In the genomic region with DNA sequence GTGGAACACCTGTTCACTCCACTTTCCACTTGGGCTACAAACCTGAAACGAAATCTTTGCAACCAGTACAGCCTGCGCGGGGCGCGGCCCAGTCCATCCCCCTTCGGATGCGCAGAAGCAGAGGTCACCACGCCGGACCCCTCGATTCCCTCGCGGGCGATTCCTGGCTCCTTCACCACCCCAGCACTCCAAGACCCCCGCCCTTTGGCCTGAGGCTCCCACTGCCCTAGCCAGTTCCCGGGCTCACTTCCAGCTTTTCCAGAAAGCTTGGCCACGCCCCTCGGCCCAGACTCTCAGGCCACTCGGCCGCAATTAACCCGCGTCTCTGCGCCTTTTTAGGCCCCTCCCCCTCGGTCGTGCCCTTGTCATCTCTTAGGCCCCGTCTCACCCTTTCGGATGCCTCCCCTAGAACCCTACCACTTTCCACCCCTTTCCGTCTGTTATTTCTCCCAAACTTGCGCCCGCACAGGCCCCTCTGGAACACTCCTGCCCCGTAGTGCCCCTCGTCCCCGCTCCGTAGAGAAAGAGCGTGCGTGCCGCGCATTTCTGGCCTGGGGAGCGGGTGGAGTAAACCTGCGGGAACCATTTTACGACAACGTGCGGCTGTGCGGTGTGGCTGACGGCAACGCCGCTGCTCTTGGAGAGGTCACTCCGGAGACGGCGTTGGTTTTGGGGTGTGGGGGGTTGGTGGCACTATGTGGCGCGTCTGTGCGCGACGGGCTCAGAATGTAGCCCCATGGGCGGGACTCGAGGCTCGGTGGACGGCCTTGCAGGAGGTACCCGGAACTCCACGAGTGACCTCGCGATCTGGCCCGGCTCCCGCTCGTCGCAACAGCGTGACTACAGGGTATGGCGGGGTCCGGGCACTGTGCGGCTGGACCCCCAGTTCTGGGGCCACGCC, we compare ENCODE assay signal across 1 cellular context.
A peak's percentile ranks its signal among the peaks of the same experiment; 100 is the strongest.
TF ChIP-seq lines count a peak whose summit lies in the region.

A gene (plus strand): TSS at position 631 of the 901 bp plus-strand sequence. CDS start 65 bp downstream, at position 696.

TF ChIP-seq in HepG2, 621 proteins besides CTCF, POLR2A, EP300 and RAD21 (continued from another document and continues in another):
- peak; percentile 99 for TF ChIP-seq KDM2A (CRISPR knock-in tag; IDR thresholded peaks at IDR 0.05; ENCODE audit: borderline replicate concordance, low read depth)
- TF ChIP-seq PAWR (CRISPR knock-in tag; IDR thresholded peaks at IDR 0.05; ENCODE audit: borderline replicate concordance): no peak
- TF ChIP-seq ZNF225 (CRISPR knock-in tag; IDR thresholded peaks at IDR 0.05): no peak
- TF ChIP-seq FOXA1 (IDR thresholded peaks at IDR 0.05): no peak
- TF ChIP-seq FOXA1 (CRISPR knock-in tag; IDR thresholded peaks at IDR 0.05): peak; percentile 13; the same call in 1 of the 2 replicates
- peak; percentile 91 for TF ChIP-seq ISX (CRISPR knock-in tag; conservative IDR thresholded peaks at IDR 0.05)
- TF ChIP-seq ZNF772 (CRISPR knock-in tag; IDR thresholded peaks at IDR 0.05): peak; percentile 79; the same call in 1 of the 2 replicates
- TF ChIP-seq, protein P1, sequence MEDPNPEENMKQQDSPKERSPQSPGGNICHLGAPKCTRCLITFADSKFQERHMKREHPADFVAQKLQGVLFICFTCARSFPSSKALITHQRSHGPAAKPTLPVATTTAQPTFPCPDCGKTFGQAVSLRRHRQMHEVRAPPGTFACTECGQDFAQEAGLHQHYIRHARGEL (CRISPR knock-in tag; IDR thresholded peaks at IDR 0.05): peak; percentile 69; the same call in 1 of the 2 replicates
- TF ChIP-seq FOSL2 (CRISPR knock-in tag; IDR thresholded peaks at IDR 0.05): peak; percentile 50
- peak; percentile 69 for TF ChIP-seq ARNT2 (CRISPR knock-in tag; IDR thresholded peaks at IDR 0.05; ENCODE audit: low read depth)
- TF ChIP-seq, protein P2, sequence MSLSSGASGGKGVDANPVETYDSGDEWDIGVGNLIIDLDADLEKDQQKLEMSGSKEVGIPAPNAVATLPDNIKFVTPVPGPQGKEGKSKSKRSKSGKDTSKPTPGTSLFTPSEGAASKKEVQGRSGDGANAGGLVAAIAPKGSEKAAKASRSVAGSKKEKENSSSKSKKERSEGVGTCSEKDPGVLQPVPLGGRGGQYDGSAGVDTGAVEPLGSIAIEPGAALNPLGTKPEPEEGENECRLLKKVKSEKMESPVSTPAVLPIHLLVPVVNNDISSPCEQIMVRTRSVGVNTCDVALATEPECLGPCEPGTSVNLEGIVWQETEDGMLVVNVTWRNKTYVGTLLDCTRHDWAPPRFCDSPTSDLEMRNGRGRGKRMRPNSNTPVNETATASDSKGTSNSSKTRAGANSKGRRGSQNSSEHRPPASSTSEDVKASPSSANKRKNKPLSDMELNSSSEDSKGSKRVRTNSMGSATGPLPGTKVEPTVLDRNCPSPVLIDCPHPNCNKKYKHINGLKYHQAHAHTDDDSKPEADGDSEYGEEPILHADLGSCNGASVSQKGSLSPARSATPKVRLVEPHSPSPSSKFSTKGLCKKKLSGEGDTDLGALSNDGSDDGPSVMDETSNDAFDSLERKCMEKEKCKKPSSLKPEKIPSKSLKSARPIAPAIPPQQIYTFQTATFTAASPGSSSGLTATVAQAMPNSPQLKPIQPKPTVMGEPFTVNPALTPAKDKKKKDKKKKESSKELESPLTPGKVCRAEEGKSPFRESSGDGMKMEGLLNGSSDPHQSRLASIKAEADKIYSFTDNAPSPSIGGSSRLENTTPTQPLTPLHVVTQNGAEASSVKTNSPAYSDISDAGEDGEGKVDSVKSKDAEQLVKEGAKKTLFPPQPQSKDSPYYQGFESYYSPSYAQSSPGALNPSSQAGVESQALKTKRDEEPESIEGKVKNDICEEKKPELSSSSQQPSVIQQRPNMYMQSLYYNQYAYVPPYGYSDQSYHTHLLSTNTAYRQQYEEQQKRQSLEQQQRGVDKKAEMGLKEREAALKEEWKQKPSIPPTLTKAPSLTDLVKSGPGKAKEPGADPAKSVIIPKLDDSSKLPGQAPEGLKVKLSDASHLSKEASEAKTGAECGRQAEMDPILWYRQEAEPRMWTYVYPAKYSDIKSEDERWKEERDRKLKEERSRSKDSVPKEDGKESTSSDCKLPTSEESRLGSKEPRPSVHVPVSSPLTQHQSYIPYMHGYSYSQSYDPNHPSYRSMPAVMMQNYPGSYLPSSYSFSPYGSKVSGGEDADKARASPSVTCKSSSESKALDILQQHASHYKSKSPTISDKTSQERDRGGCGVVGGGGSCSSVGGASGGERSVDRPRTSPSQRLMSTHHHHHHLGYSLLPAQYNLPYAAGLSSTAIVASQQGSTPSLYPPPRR (CRISPR knock-in tag; IDR thresholded peaks at IDR 0.05; ENCODE audit: borderline replicate concordance): peak; percentile 68
- TF ChIP-seq ZFP90 (CRISPR knock-in tag; IDR thresholded peaks at IDR 0.05; ENCODE audit: borderline replicate concordance): peak; percentile 84
- peak; percentile 81 for TF ChIP-seq CBFB (CRISPR knock-in tag; IDR thresholded peaks at IDR 0.05)
- peak; percentile 35 for TF ChIP-seq ZNF615 (CRISPR knock-in tag; IDR thresholded peaks at IDR 0.05; ENCODE audit: borderline replicate concordance)
- TF ChIP-seq, protein P3, sequence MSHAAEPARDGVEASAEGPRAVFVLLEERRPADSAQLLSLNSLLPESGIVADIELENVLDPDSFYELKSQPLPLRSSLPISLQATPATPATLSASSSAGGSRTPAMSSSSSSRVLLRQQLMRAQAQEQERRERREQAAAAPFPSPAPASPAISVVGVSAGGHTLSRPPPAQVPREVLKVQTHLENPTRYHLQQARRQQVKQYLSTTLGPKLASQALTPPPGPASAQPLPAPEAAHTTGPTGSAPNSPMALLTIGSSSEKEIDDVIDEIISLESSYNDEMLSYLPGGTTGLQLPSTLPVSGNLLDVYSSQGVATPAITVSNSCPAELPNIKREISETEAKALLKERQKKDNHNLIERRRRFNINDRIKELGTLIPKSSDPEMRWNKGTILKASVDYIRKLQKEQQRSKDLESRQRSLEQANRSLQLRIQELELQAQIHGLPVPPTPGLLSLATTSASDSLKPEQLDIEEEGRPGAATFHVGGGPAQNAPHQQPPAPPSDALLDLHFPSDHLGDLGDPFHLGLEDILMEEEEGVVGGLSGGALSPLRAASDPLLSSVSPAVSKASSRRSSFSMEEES (CRISPR knock-in tag; IDR thresholded peaks at IDR 0.05): peak; percentile 53; the same call in 1 of the 2 replicates
- TF ChIP-seq KMT2B (CRISPR knock-in tag; IDR thresholded peaks at IDR 0.05): peak; percentile 95
- TF ChIP-seq PPARG (CRISPR knock-in tag; conservative IDR thresholded peaks at IDR 0.05): no peak
- TF ChIP-seq BCL6 (CRISPR knock-in tag; IDR thresholded peaks at IDR 0.05): no peak
- TF ChIP-seq RBFOX2 (IDR thresholded peaks at IDR 0.05; ENCODE audit: low read depth, low read length): peak; percentile 91
- peak; percentile 34 for TF ChIP-seq HNF4A (CRISPR knock-in tag; IDR thresholded peaks at IDR 0.05)
- TF ChIP-seq PAX8 (CRISPR knock-in tag; IDR thresholded peaks at IDR 0.05; ENCODE audit: borderline replicate concordance): peak; percentile 83; the same call in 1 of the 2 replicates
- TF ChIP-seq HOXA9 (CRISPR knock-in tag; IDR thresholded peaks at IDR 0.05; ENCODE audit: borderline replicate concordance): peak; percentile 87
- TF ChIP-seq, protein P4, sequence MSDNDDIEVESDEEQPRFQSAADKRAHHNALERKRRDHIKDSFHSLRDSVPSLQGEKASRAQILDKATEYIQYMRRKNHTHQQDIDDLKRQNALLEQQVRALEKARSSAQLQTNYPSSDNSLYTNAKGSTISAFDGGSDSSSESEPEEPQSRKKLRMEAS (IDR thresholded peaks at IDR 0.05): peak; percentile 90
- peak; percentile 46; the same call in 1 of the 2 replicates for TF ChIP-seq SMAD1 (CRISPR knock-in tag; IDR thresholded peaks at IDR 0.05; ENCODE audit: borderline replicate concordance, low read depth)
- TF ChIP-seq GATAD1 (CRISPR knock-in tag; IDR thresholded peaks at IDR 0.05): peak; percentile 96
- TF ChIP-seq, protein P5, sequence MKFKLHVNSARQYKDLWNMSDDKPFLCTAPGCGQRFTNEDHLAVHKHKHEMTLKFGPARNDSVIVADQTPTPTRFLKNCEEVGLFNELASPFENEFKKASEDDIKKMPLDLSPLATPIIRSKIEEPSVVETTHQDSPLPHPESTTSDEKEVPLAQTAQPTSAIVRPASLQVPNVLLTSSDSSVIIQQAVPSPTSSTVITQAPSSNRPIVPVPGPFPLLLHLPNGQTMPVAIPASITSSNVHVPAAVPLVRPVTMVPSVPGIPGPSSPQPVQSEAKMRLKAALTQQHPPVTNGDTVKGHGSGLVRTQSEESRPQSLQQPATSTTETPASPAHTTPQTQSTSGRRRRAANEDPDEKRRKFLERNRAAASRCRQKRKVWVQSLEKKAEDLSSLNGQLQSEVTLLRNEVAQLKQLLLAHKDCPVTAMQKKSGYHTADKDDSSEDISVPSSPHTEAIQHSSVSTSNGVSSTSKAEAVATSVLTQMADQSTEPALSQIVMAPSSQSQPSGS (CRISPR knock-in tag; IDR thresholded peaks at IDR 0.05): peak; percentile 79
- TF ChIP-seq XRCC5 (optimal IDR thresholded peaks at IDR 0.05; ENCODE audit: low read length): peak; percentile 82
- TF ChIP-seq ZNF460 (CRISPR knock-in tag; IDR thresholded peaks at IDR 0.05; ENCODE audit: borderline replicate concordance): peak; percentile 45; the same call in 1 of the 2 replicates
- peak; percentile 67; the same call in 1 of the 2 replicates for TF ChIP-seq KLF12 (CRISPR knock-in tag; IDR thresholded peaks at IDR 0.05; ENCODE audit: borderline replicate concordance)
- TF ChIP-seq, protein P6, sequence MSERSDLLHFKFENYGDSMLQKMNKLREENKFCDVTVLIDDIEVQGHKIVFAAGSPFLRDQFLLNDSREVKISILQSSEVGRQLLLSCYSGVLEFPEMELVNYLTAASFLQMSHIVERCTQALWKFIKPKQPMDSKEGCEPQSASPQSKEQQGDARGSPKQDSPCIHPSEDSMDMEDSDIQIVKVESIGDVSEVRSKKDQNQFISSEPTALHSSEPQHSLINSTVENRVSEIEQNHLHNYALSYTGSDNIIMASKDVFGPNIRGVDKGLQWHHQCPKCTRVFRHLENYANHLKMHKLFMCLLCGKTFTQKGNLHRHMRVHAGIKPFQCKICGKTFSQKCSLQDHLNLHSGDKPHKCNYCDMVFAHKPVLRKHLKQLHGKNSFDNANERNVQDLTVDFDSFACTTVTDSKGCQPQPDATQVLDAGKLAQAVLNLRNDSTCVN (CRISPR knock-in tag; IDR thresholded peaks at IDR 0.05; ENCODE audit: borderline replicate concordance): no peak
- TF ChIP-seq, protein P7, sequence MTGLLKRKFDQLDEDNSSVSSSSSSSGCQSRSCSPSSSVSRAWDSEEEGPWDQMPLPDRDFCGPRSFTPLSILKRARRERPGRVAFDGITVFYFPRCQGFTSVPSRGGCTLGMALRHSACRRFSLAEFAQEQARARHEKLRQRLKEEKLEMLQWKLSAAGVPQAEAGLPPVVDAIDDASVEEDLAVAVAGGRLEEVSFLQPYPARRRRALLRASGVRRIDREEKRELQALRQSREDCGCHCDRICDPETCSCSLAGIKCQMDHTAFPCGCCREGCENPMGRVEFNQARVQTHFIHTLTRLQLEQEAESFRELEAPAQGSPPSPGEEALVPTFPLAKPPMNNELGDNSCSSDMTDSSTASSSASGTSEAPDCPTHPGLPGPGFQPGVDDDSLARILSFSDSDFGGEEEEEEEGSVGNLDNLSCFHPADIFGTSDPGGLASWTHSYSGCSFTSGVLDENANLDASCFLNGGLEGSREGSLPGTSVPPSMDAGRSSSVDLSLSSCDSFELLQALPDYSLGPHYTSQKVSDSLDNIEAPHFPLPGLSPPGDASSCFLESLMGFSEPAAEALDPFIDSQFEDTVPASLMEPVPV (CRISPR knock-in tag; IDR thresholded peaks at IDR 0.05): peak; percentile 96
- no peak for TF ChIP-seq EEA1 (CRISPR knock-in tag; IDR thresholded peaks at IDR 0.05; ENCODE audit: borderline replicate concordance)
- peak; percentile 78; the same call in 1 of the 2 replicates for TF ChIP-seq ZNF34 (CRISPR knock-in tag; IDR thresholded peaks at IDR 0.05; ENCODE audit: borderline replicate concordance)
- peak; percentile 20; the same call in 1 of the 2 replicates for TF ChIP-seq ZNF780A (CRISPR knock-in tag; IDR thresholded peaks at IDR 0.05)
- peak; percentile 96 for TF ChIP-seq ZSCAN31 (CRISPR knock-in tag; IDR thresholded peaks at IDR 0.05; ENCODE audit: low read depth)
- TF ChIP-seq, protein P8, sequence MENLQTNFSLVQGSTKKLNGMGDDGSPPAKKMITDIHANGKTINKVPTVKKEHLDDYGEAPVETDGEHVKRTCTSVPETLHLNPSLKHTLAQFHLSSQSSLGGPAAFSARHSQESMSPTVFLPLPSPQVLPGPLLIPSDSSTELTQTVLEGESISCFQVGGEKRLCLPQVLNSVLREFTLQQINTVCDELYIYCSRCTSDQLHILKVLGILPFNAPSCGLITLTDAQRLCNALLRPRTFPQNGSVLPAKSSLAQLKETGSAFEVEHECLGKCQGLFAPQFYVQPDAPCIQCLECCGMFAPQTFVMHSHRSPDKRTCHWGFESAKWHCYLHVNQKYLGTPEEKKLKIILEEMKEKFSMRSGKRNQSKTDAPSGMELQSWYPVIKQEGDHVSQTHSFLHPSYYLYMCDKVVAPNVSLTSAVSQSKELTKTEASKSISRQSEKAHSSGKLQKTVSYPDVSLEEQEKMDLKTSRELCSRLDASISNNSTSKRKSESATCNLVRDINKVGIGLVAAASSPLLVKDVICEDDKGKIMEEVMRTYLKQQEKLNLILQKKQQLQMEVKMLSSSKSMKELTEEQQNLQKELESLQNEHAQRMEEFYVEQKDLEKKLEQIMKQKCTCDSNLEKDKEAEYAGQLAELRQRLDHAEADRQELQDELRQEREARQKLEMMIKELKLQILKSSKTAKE (CRISPR knock-in tag; IDR thresholded peaks at IDR 0.05; ENCODE audit: borderline replicate concordance): 0 out of 2 replicates have a peak, but pooled peaks have one; percentile 6
- TF ChIP-seq ZFP62 (CRISPR knock-in tag; IDR thresholded peaks at IDR 0.05): no peak
- TF ChIP-seq FOXO1 (CRISPR knock-in tag; IDR thresholded peaks at IDR 0.05): 0 out of 2 replicates have a peak, but pooled peaks have one; percentile 19
- TF ChIP-seq, protein P9, sequence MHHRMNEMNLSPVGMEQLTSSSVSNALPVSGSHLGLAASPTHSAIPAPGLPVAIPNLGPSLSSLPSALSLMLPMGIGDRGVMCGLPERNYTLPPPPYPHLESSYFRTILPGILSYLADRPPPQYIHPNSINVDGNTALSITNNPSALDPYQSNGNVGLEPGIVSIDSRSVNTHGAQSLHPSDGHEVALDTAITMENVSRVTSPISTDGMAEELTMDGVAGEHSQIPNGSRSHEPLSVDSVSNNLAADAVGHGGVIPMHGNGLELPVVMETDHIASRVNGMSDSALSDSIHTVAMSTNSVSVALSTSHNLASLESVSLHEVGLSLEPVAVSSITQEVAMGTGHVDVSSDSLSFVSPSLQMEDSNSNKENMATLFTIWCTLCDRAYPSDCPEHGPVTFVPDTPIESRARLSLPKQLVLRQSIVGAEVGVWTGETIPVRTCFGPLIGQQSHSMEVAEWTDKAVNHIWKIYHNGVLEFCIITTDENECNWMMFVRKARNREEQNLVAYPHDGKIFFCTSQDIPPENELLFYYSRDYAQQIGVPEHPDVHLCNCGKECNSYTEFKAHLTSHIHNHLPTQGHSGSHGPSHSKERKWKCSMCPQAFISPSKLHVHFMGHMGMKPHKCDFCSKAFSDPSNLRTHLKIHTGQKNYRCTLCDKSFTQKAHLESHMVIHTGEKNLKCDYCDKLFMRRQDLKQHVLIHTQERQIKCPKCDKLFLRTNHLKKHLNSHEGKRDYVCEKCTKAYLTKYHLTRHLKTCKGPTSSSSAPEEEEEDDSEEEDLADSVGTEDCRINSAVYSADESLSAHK (CRISPR knock-in tag; IDR thresholded peaks at IDR 0.05; ENCODE audit: borderline replicate concordance): no peak
- no peak for TF ChIP-seq STAT5B (CRISPR knock-in tag; IDR thresholded peaks at IDR 0.05)
- TF ChIP-seq POLR2AphosphoS5 (IDR thresholded peaks at IDR 0.05; ENCODE audit: low read depth, low read length): peak; percentile 93
- TF ChIP-seq DR1 (CRISPR knock-in tag; IDR thresholded peaks at IDR 0.05): peak; percentile 84
- peak; percentile 50 for TF ChIP-seq CEBPG (CRISPR knock-in tag; IDR thresholded peaks at IDR 0.05)
